Comparison of ENCODE assay signal across 26 cellular contexts in genomic region chr5:131441184-131441583, GRCh38.
DNase-seq lines count a peak whose midpoint lies in the region; ATAC-seq and TF ChIP-seq lines count a peak whose summit lies in the region.
"Had no signal": no experiment of that assay in that cellular context is flagged by ENCODE, and none has a peak within 500 bp of the region (broad histone marks: within the 10 kb centered on the region; RNA-seq: fewer than 3 reads in every experiment).

No MANE protein-coding gene starts in this region.

- DNase-seq in NCI-H1417 (lab: John Stamatoyannopoulos, UW) (peak in 2 of 3 experiments; percentile 27 to 64), NCI-H1417 treated with DMSO at 0.1 percent for 48 hours (lab: John Stamatoyannopoulos, UW) (no peak), left ventricle myocardium superior (no peak), Right ventricle myocardium inferior (ENCODE audit: missing footprints) (no peak), caudate nucleus (lab: John Stamatoyannopoulos, UW) (no peak)
- no peak for DNase-seq in effector memory CD8-positive, alpha-beta T cell
- DNase-seq: activated gamma-delta T cell treated with Interleukin-2 at 50 U/mL for 16 hours; activated T-cell treated with anti-CD3 and anti-CD28 coated beads for 4 hours; dorsolateral prefrontal cortex; HFFc6; mucosa of descending colon; NCI-H187; NCI-H526 treated with DMSO at 0.1 percent for 48 hours; PC-9; retina; stimulated activated naive B cell treated with anti-CD40 and anti-IgM and Interleukin-4, amounts not matched to agents 10 μg/mL and 1 μg/mL and 100 μg/mL, for 72 hours had no signal

- peaks cover 5% of the 10 kb centered on the region in 2 experiments for H3K4me1 ChIP-seq in neutrophil (ENCODE audit: control insufficient read depth in 1 of 2, insufficient read depth in 1 of 2, low read depth in 1 of 2, low read length in 1 of 2)

- peaks cover 83% of the 10 kb centered on the region for H3K36me3 Mint-ChIP-seq in effector memory CD8-positive, alpha-beta T cell (ENCODE audit: insufficient read depth)

- no peak overlapping the region for H3K4me3 ChIP-seq in neutrophil (ENCODE audit: low read depth in 1 of 2, low read length in 1 of 2)
- H3K4me3 ChIP-seq: dorsolateral prefrontal cortex, GM12878, hepatocyte, lung, mucosa of descending colon, PC-9, skin epidermis had no signal

- peaks cover 0 to 9% of the 10 kb centered on the region in 2 donors for H3K4me1 Mint-ChIP-seq in effector memory CD8-positive, alpha-beta T cell (ENCODE audit: low read depth in 2 of 2)
- H3K4me1 Mint-ChIP-seq: brain; neural crest cell; stimulated activated naive B cell treated with anti-CD40 and anti-IgM and Interleukin-4, amounts not matched to agents 10 μg/mL and 1 μg/mL and 100 μg/mL, for 72 hours had no signal

- H3K36me3 ChIP-seq in neutrophil = peaks cover 96% of the 10 kb centered on the region

- no peak for TF ChIP-seq CTCF in neutrophil (IDR thresholded peaks at IDR 0.05)

- H3K9me3 Mint-ChIP-seq in effector memory CD8-positive, alpha-beta T cell = no peaks in the 10 kb centered on the region
- H3K9me3 Mint-ChIP-seq: brain; HFFc6; neural crest cell; stimulated activated naive B cell treated with anti-CD40 and anti-IgM and Interleukin-4, amounts not matched to agents 10 μg/mL and 1 μg/mL and 100 μg/mL, for 72 hours had no signal

- peak; percentile 63 for ATAC-seq in left ventricle myocardium superior
- no peak for ATAC-seq in Right ventricle myocardium inferior
- ATAC-seq in effector memory CD8-positive, alpha-beta T cell (replicated peaks) = no peak
- ATAC-seq in HG02970 (IDR thresholded peaks at IDR 0.05; ENCODE audit: low FRiP score, unreplicated experiment) = no peak
- ATAC-seq: GM12878; mucosa of descending colon; stimulated activated naive B cell treated with anti-CD40 and anti-IgM and Interleukin-4, amounts not matched to agents 10 μg/mL and 1 μg/mL and 100 μg/mL, for 72 hours had no signal

- H3K4me3 Mint-ChIP-seq in effector memory CD8-positive, alpha-beta T cell = no peak overlapping the region
- H3K4me3 Mint-ChIP-seq: brain; HFFc6; neural crest cell; stimulated activated naive B cell treated with anti-CD40 and anti-IgM and Interleukin-4, amounts not matched to agents 10 μg/mL and 1 μg/mL and 100 μg/mL, for 72 hours had no signal

- H3K9me3 ChIP-seq in neutrophil = no peaks in the 10 kb centered on the region
- H3K9me3 ChIP-seq: mucosa of descending colon had no signal

- peak overlapping the region; percentile 0 to 31 for H3K27ac Mint-ChIP-seq in effector memory CD8-positive, alpha-beta T cell
- H3K27ac Mint-ChIP-seq: brain; HFFc6; stimulated activated naive B cell treated with anti-CD40 and anti-IgM and Interleukin-4, amounts not matched to agents 10 μg/mL and 1 μg/mL and 100 μg/mL, for 72 hours had no signal

- no peaks in the 10 kb centered on the region for H3K27me3 Mint-ChIP-seq in effector memory CD8-positive, alpha-beta T cell
- H3K27me3 Mint-ChIP-seq: brain; stimulated activated naive B cell treated with anti-CD40 and anti-IgM and Interleukin-4, amounts not matched to agents 10 μg/mL and 1 μg/mL and 100 μg/mL, for 72 hours had no signal

- intact Hi-C loops in left ventricle myocardium superior (cut with micrococcal nuclease) = no loop called here
- intact Hi-C loops in Right ventricle myocardium inferior (cut with DNase I) = no loop called here

- peak overlapping the region; percentile 29 for H3K27ac ChIP-seq in neutrophil
- H3K27ac ChIP-seq in caudate nucleus (ENCODE audit: low read depth, low read length) = no peak overlapping the region
- H3K27ac ChIP-seq: 22Rv1, hepatocyte, parathyroid adenoma, PC-9, skin epidermis had no signal

- no peaks in the 10 kb centered on the region for H3K27me3 ChIP-seq in neutrophil
- H3K27me3 ChIP-seq: dorsolateral prefrontal cortex, hepatocyte had no signal

Comparison
In these comparisons a context has a peak if more than half of its experiments do, and no peak if none do; other contexts are left out.
1. DNase-seq: peak in NCI-H1417 (2 of 3); none in NCI-H1417 treated with DMSO at 0.1 percent for 48 hours (single experiment), left ventricle myocardium superior (single experiment), Right ventricle myocardium inferior (single experiment), effector memory CD8-positive, alpha-beta T cell (0 of 3) and caudate nucleus (0 of 61).